Comparison of ENCODE assay signal across 8 cellular contexts in genomic region chr1:158999301-159000069, GRCh38. TPM values are rescaled to one million over a fixed set of nuclear protein-coding genes. Genes with fewer than 3 reads are reported as not detected.
DNase-seq lines count a peak whose midpoint lies in the region; ATAC-seq lines count a peak whose summit lies in the region.

No MANE protein-coding gene starts in this region.

- DNase-seq in NCI-H1048 (lab: John Stamatoyannopoulos, UW): peak; percentile 97
- peak in 57 of 61 donors; percentile 13 to 88 (median 61) for DNase-seq in caudate nucleus (lab: John Stamatoyannopoulos, UW)
- DNase-seq in iPS-NIHi7 (ENCODE audit: extremely low spot score): peak; percentile 65
- no peak for DNase-seq in T-cell
- DNase-seq in NCI-H748 treated with DMSO at 0.1 percent for 48 hours (lab: John Stamatoyannopoulos, UW): no peak
- no peak for DNase-seq in stimulated activated CD4-positive, alpha-beta T cell treated with anti-CD3 and anti-CD28 coated beads, Interleukin-4, amount 100 ng/mL, for 24 hours

- peaks cover 20% of the 10 kb centered on the region for H3K4me1 ChIP-seq in skeletal muscle satellite cell (ENCODE audit: control insufficient read depth, insufficient read depth, low read length)

- H3K27me3 ChIP-seq in skeletal muscle satellite cell (ENCODE audit: control insufficient read depth, insufficient read depth, low read length): no peaks in the 10 kb centered on the region

- peak overlapping the region; percentile 85 for H3K27ac ChIP-seq in caudate nucleus (ENCODE audit: low read depth, low read length)

- POLR2A ChIA-PET in T-cell (lab: Charles Lee): no interaction called here

- ATAC-seq in T-cell (replicated peaks in 1 of 4) (no peak), HG03571 (IDR thresholded peaks at IDR 0.05; ENCODE audit: unreplicated experiment) (no peak)

- H3K9me3 ChIP-seq in skeletal muscle satellite cell (replicated peaks; ENCODE audit: low read length): no peaks in the 10 kb centered on the region

- no peak overlapping the region for H3K4me3 Mint-ChIP-seq in T-cell

- peaks cover 0 to 6% (median 0%) of the 10 kb centered on the region in 3 donors for H3K9me3 Mint-ChIP-seq in T-cell

- peaks cover 4% of the 10 kb centered on the region for H3K36me3 Mint-ChIP-seq in T-cell

- H3K4me2 ChIP-seq in skeletal muscle satellite cell (ENCODE audit: low read length): peak overlapping the region; percentile 89

- H3K4me1 Mint-ChIP-seq in T-cell: peaks cover 25 to 42% (median 36%) of the 10 kb centered on the region in 3 donors

- no peak overlapping the region for H3K27ac Mint-ChIP-seq in T-cell

- no peaks in the 10 kb centered on the region for H3K27me3 Mint-ChIP-seq in T-cell

- CTCF ChIA-PET in T-cell (lab: Charles Lee): interaction anchor here in 1 of 2 donors (0.6 kb wide), 1 partner anchor 1440 kb away, joined by 3 read pairs; no protein-coding TSS in a partner anchor

- peak overlapping the region; percentile 68 for H3K9ac ChIP-seq in skeletal muscle satellite cell (ENCODE audit: low read depth, low read length)

- H3K4me3 ChIP-seq in skeletal muscle satellite cell (ENCODE audit: low read length): peak overlapping the region; percentile 70

- H3K36me3 ChIP-seq in skeletal muscle satellite cell (ENCODE audit: insufficient read depth, low read length): no peaks in the 10 kb centered on the region

RNA-seq across cellular contexts. Expression of gene IFI16, which starts 10.2 kb away (rescaled TPM):
- 105 and 125 TPM in 2 replicates for total RNA-seq in skeletal muscle satellite cell (2012; rRNA removed)
- 100 to 1,000 TPM in 3 of 5 donors, 10 to 100 TPM in 2; 78.7 to 123 (median 106) TPM for total RNA-seq in T-cell

Comparison
In these comparisons a context has a peak if more than half of its experiments do, and no peak if none do; other contexts are left out.
1. DNase-seq: peak in NCI-H1048 (single experiment), caudate nucleus (57 of 61) and iPS-NIHi7 (single experiment); none in T-cell (0 of 34), NCI-H748 treated with DMSO at 0.1 percent for 48 hours (single experiment) and stimulated activated CD4-positive, alpha-beta T cell treated with anti-CD3 and anti-CD28 coated beads, Interleukin-4, amount 100 ng/mL, for 24 hours (single experiment).